In the genomic region with DNA sequence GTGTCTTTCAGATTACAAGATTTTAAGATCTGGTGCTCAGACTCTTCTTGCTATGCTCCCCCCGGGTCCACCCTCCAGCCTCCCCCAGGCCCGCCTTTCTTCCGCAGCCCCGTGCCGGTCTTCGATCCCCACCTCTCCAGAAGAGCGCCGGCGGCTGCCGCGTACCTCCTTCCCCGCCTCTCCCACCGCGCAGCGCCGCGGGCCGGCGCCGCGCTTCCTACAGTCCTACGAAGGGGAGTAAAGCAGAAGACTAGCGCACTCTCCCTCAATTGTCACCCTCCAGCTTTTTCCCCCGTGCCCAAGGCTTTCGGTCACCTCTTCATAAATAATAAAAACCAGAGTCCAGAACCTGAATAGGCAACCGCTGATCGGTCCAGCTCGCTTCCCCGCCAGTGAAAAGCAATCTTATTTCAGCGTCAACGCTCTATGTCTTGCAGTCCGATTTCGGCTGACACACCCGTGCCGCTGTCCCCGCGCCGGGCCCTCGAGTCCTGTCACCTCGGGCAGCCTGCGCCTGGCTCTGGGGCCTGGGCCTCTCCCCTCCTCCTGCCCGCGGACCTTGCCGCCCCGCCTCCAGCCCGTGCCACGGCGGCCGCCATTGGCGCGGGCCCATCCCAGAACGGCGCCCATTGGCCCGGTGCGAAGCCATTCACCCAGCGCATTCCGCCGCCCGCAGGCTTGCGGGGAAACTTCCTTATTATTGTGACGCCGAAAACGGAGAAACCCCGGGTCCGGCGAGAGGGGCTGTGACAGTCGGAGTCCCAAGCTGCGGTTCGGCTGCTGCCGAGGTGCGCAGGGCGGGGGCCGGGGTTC, we compare ENCODE assay signal across 8 cellular contexts. TPM values are rescaled to one million over a fixed set of nuclear protein-coding genes. Genes with fewer than 3 reads are reported as not detected.
DNase-seq lines count a peak whose midpoint lies in the region; ATAC-seq, FAIRE-seq and TF ChIP-seq lines count a peak whose summit lies in the region.

A gene (plus strand): TSS at position 694 of the 813 bp plus-strand sequence. CDS start 13,344 bp downstream, outside the sequence.

- peaks cover 5% of the 10 kb centered on the region for H3K27me3 Mint-ChIP-seq in activated CD4-positive, alpha-beta T cell treated with anti-CD3 and anti-CD28 coated beads, Interleukin-2, amount 10 ng/mL, durations not matched to agents 7 days and 5 days

- H3K9ac ChIP-seq in colonic mucosa (ENCODE audit: low read depth in 2 of 2, low read length in 2 of 2): peak within 1 kb of the TSS; percentile 80 to 86

- peak within 1 kb of the TSS; percentile 92 for H3K4me3 Mint-ChIP-seq in activated CD4-positive, alpha-beta T cell treated with anti-CD3 and anti-CD28 coated beads, Interleukin-2, amount 10 ng/mL, durations not matched to agents 7 days and 5 days

- H3K4me1 ChIP-seq in BE2C (no peaks in the 10 kb centered on the region), colonic mucosa (peaks cover 8% of the 10 kb centered on the region)

- intact Hi-C loops in colonic mucosa (cut with DNase I) (loop anchor here (2.0 kb wide), 1 partner anchor 61 kb away; no protein-coding TSS in a partner anchor), left colon (cut with DNase I, micrococcal nuclease) (no loop called here)

- H3K4me3 ChIP-seq in BE2C (ENCODE audit: low read depth, low read length): peak within 1 kb of the TSS; percentile 78
- H3K4me3 ChIP-seq in colonic mucosa: peak within 1 kb of the TSS; percentile 92

- H3K36me3 Mint-ChIP-seq in activated CD4-positive, alpha-beta T cell treated with anti-CD3 and anti-CD28 coated beads, Interleukin-2, amount 10 ng/mL, durations not matched to agents 7 days and 5 days (ENCODE audit: low read depth): peaks cover 13% of the 10 kb centered on the region

- no peaks in the 10 kb centered on the region for H3K9me3 Mint-ChIP-seq in activated CD4-positive, alpha-beta T cell treated with anti-CD3 and anti-CD28 coated beads, Interleukin-2, amount 10 ng/mL, durations not matched to agents 7 days and 5 days

- peak; percentile 93 for FAIRE-seq in GM19239 (lab: Jason Lieb, UNC)

- H3K27me3 ChIP-seq in BE2C (peaks cover 3% of the 10 kb centered on the region; the same call in 1 of the 2 replicates), colonic mucosa (no peaks in the 10 kb centered on the region)

- H3K9me3 ChIP-seq in BE2C (no peaks in the 10 kb centered on the region), colonic mucosa (no peaks in the 10 kb centered on the region)

- H3K36me3 ChIP-seq in BE2C (no peaks in the 10 kb centered on the region), colonic mucosa (no peaks in the 10 kb centered on the region)

- H3K27ac Mint-ChIP-seq in activated CD4-positive, alpha-beta T cell treated with anti-CD3 and anti-CD28 coated beads, Interleukin-2, amount 10 ng/mL, durations not matched to agents 7 days and 5 days: peak within 1 kb of the TSS; percentile 90

- peaks cover 37% of the 10 kb centered on the region for H3K4me1 Mint-ChIP-seq in activated CD4-positive, alpha-beta T cell treated with anti-CD3 and anti-CD28 coated beads, Interleukin-2, amount 10 ng/mL, durations not matched to agents 7 days and 5 days

- DNase-seq in BE2C (peak; percentile 92), GM19239 (ENCODE audit: insufficient read length, low spot score) (peak; percentile 81), NCI-H524 (lab: John Stamatoyannopoulos, UW) (peak; percentile 20 to 71), colonic mucosa (peak; percentile 93), left colon (peak; percentile 91 to 93)
- DNase-seq in activated CD4-positive, alpha-beta T cell treated with anti-CD3 and anti-CD28 coated beads, Interleukin-2, amount 10 ng/mL, durations not matched to agents 7 days and 5 days: peak; percentile 87
- peak; percentile 78 to 84 for DNase-seq in stimulated activated CD4-positive, alpha-beta T cell treated with anti-CD3 and anti-CD28 coated beads, Interleukin-1b, Interleukin-23, amount 100 ng/mL, for 4 hours (ENCODE audit: low read depth in 2 of 2)

- ATAC-seq in HG03439 (IDR thresholded peaks at IDR 0.05; ENCODE audit: unreplicated experiment) (peak; percentile 97), left colon (peak; percentile 94)

- H3K27ac ChIP-seq in colonic mucosa: peak within 1 kb of the TSS; percentile 96

- CTCF ChIA-PET in activated CD4-positive, alpha-beta T cell treated with anti-CD3 and anti-CD28 coated beads, Interleukin-2, amount 10 ng/mL, durations not matched to agents 7 days and 5 days (lab: Charles Lee): interaction anchor here (0.6 to 4.6 kb wide), 3 partner anchors 8 to 33 kb away, joined by 4 to 26 read pairs (median 4); no protein-coding TSS in a partner anchor

- POLR2A ChIA-PET in activated CD4-positive, alpha-beta T cell treated with anti-CD3 and anti-CD28 coated beads, Interleukin-2, amount 10 ng/mL, durations not matched to agents 7 days and 5 days (lab: Charles Lee): no interaction called here

- TF ChIP-seq CTCF in BE2C (IDR thresholded peaks at IDR 0.05; ENCODE audit: low read depth, low read length): no peak
- TF ChIP-seq CTCF in colonic mucosa (IDR thresholded peaks at IDR 0.05): no peak

RNA-seq across cellular contexts. Expression of the gene that starts here (rescaled TPM):
- polyA plus RNA-seq in BE2C (2012; ENCODE audit: insufficient read depth, insufficient read length, low read depth): 4.8 TPM
- 10 to 100 TPM; 28.1 to 33.3 TPM for total RNA-seq in activated CD4-positive, alpha-beta T cell treated with anti-CD3 and anti-CD28 coated beads, Interleukin-2, amount 10 ng/mL, durations not matched to agents 7 days and 5 days
- 10 to 100 TPM; 23.0 to 51.4 TPM for total RNA-seq in colonic mucosa
- total RNA-seq in left colon: 10 to 100 TPM; 44.7 to 52.0 TPM

Comparison
In these comparisons a context has a peak if more than half of its experiments do, and no peak if none do; other contexts are left out.
1. Peak in every context shown above with its lines: DNase-seq, ATAC-seq, H3K4me3 ChIP-seq and H3K27ac ChIP-seq.